27 cellular contexts compared by ENCODE assay signal in the genomic region with DNA sequence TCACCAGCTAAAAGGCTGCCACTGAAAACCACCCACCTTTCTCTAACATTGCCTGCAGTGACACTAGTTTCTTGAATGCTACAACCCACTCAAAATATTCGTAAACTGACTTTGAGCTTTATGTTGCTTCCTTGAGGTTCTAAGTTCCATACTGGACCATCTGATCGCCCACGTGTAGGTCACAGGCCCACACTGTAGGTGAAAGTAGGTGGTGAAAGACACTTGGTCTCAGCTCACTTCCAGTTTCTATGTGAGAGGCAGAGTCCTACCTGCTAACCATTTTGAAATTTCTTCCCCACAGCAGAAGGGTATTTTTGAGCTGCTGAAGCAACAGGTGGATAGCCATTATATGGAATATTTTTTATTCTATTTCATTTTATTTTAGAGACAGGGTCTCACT.
A peak's percentile ranks its signal among the peaks of the same experiment; 100 is the strongest.
DNase-seq lines count a peak whose midpoint lies in the region; ATAC-seq and TF ChIP-seq lines count a peak whose summit lies in the region.
"Had no signal": no experiment of that assay in that cellular context is flagged by ENCODE, and none has a peak within 500 bp of the region (broad histone marks: within the 10 kb centered on the region; RNA-seq: fewer than 3 reads in every experiment).

No MANE protein-coding gene starts in this region.

- intact Hi-C loops in spleen (cut with DNase I; ENCODE audit: low total_unique reads) = no loop called here

- no peaks in the 10 kb centered on the region for H3K9me3 ChIP-seq in spleen
- H3K9me3 ChIP-seq: BLaER1, SK-N-SH had no signal

- POLR2A ChIA-PET in GM10248 (lab: Yijun Ruan, JAX) = no interaction called here

- no peak overlapping the region for H3K27ac Mint-ChIP-seq in nephron progenitor cell
- H3K27ac Mint-ChIP-seq: CD4-positive, alpha-beta T cell had no signal

- no peaks in the 10 kb centered on the region for H3K36me3 Mint-ChIP-seq in nephron progenitor cell (ENCODE audit: low read depth)

- H3K4me3 ChIP-seq in spleen = no peak overlapping the region
- H3K4me3 ChIP-seq: BLaER1 had no signal

- no peak for TF ChIP-seq CTCF in GM10248 (IDR thresholded peaks at IDR 0.05; ENCODE audit: control extremely low read depth, extremely low read depth, low read depth, missing control alignments)
- TF ChIP-seq CTCF in nephron progenitor cell (IDR thresholded peaks at IDR 0.05) = no peak
- no peak for TF ChIP-seq CTCF in spleen (IDR thresholded peaks at IDR 0.05 in 8 of 11, conservative IDR thresholded peaks at IDR 0.05 in 3 of 11)

- no peak for TF ChIP-seq POLR2A in spleen (IDR thresholded peaks at IDR 0.05)

- no peaks in the 10 kb centered on the region for H3K9me3 Mint-ChIP-seq in nephron progenitor cell
- H3K9me3 Mint-ChIP-seq: CD4-positive, alpha-beta T cell had no signal

- 69 to 85% (median 84%) methylated on average over 3 of the region's 3 CpGs for WGBS in spleen, 5 donors

- H3K4me1 Mint-ChIP-seq in nephron progenitor cell = no peaks in the 10 kb centered on the region

- H3K4me1 ChIP-seq in spleen = no peaks in the 10 kb centered on the region
- H3K4me1 ChIP-seq: BLaER1 had no signal

- CTCF ChIA-PET in GM10248 (lab: Yijun Ruan, JAX) = interaction anchor here (1.0 kb wide), 1 partner anchor 12 kb away, joined by 3 read pairs; no protein-coding TSS in a partner anchor

- no peaks in the 10 kb centered on the region for H3K36me3 ChIP-seq in spleen
- H3K36me3 ChIP-seq: BLaER1 had no signal

- H3K27me3 ChIP-seq in spleen (replicated peaks in 1 of 7) = no peaks in the 10 kb centered on the region
- H3K27me3 ChIP-seq: BLaER1 had no signal

- no peak overlapping the region for H3K4me3 Mint-ChIP-seq in nephron progenitor cell
- H3K4me3 Mint-ChIP-seq: CD4-positive, alpha-beta T cell had no signal

- ATAC-seq in GM19351 (IDR thresholded peaks at IDR 0.05; ENCODE audit: unreplicated experiment) (peak; percentile 91), HG02884 (IDR thresholded peaks at IDR 0.05; ENCODE audit: unreplicated experiment) (peak; percentile 89), HG03521 (IDR thresholded peaks at IDR 0.05; ENCODE audit: unreplicated experiment) (peak; percentile 81), HG02938 (IDR thresholded peaks at IDR 0.05; ENCODE audit: unreplicated experiment) (no peak)
- ATAC-seq: Panc1 had no signal

- peaks cover 3% of the 10 kb centered on the region for H3K27me3 Mint-ChIP-seq in nephron progenitor cell (ENCODE audit: low read depth, poor library complexity)
- H3K27me3 Mint-ChIP-seq: CD4-positive, alpha-beta T cell had no signal

- no peak overlapping the region for H3K27ac ChIP-seq in spleen
- H3K27ac ChIP-seq: 22Rv1, BLaER1, KMS-11 had no signal

- DNase-seq in GM10248 (ENCODE audit: extremely low spot score) (peak; percentile 9), nephron progenitor cell (no peak), spleen (no peak), GF-D8 (lab: John Stamatoyannopoulos, UW) (no peak)
- DNase-seq: ACHN; CD4-positive, alpha-beta T cell; COR-L47; DMS 273 treated with DMSO at 0.1 percent for 48 hours; DND-41; IMR-90; NCI-H1092 treated with DMSO at 0.1 percent for 48 hours; NCI-H1436 treated with DMSO at 0.1 percent for 48 hours; NCI-H2029; NCI-H226; NCI-H510A treated with DMSO at 0.1 percent for 48 hours; NCI-H748 treated with DMSO at 0.1 percent for 48 hours; SIG-M5; SK-N-SH; T-helper 2 cell had no signal
